ENCODE assay signal across 2 cellular contexts in genomic region chr11:67705264-67705663, GRCh38.
TF ChIP-seq lines count a peak whose summit lies in the region.

No MANE protein-coding gene starts in this region.

TF ChIP-seq in HEK293, 187 proteins besides CTCF, POLR2A, EP300 and RAD21:
- TF ChIP-seq ZNF335 (tag by site-specific recombination; conservative IDR thresholded peaks at IDR 0.05) (peak; percentile 53), ZNF426 (tag by site-specific recombination; IDR thresholded peaks at IDR 0.05) (no peak)
TF ChIP-seq in HEK293: peak in this region for 1.

TF ChIP-seq in K562, 482 proteins besides CTCF, POLR2A, EP300 and RAD21:
- TF ChIP-seq CBFA2T2 (conservative IDR thresholded peaks at IDR 0.05) (no peak), NFIC (IDR thresholded peaks at IDR 0.05) (peak; percentile 18; the same call in 1 of the 2 replicates)
